12 cellular contexts compared by ENCODE assay signal in genomic region chr7:137081694-137082093, GRCh38.
A peak's percentile ranks its signal among the peaks of the same experiment; 100 is the strongest.
DNase-seq lines count a peak whose midpoint lies in the region; ATAC-seq and TF ChIP-seq lines count a peak whose summit lies in the region.
"Had no signal": no experiment of that assay in that cellular context is flagged by ENCODE, and none has a peak within 500 bp of the region (broad histone marks: within the 10 kb centered on the region; RNA-seq: fewer than 3 reads in every experiment).

No MANE protein-coding gene starts in this region.

- H3K79me2 ChIP-seq in GM23248 (ENCODE audit: insufficient read depth), result no peaks in the 10 kb centered on the region

- in situ Hi-C loops in GM23248 (cut with MboI), result no loop called here

- no peak overlapping the region for H2AFZ ChIP-seq in GM23248

- H3K4me2 ChIP-seq in GM23248 (ENCODE audit: unreplicated experiment), result peak overlapping the region; percentile 50

- H4K20me1 ChIP-seq in GM23248 (ENCODE audit: insufficient read depth), result no peaks in the 10 kb centered on the region

- H3K4me1 ChIP-seq in GM23248 (ENCODE audit: insufficient read depth) (peaks cover 35% of the 10 kb centered on the region), body of pancreas (peaks cover 8% of the 10 kb centered on the region), stomach smooth muscle (ENCODE audit: control insufficient read depth, insufficient read depth, low read length) (no peaks in the 10 kb centered on the region)
- H3K4me1 ChIP-seq in effector memory CD4-positive, alpha-beta T cell (ENCODE audit: control insufficient read depth, insufficient read depth, low read length, poor library complexity, severe bottlenecking), result no peaks in the 10 kb centered on the region

- H3K9me3 ChIP-seq in GM23248 (ENCODE audit: low read depth) (no peaks in the 10 kb centered on the region), body of pancreas (no peaks in the 10 kb centered on the region), stomach smooth muscle (ENCODE audit: control insufficient read depth in 2 of 2, low read length in 2 of 2) (no peaks in the 10 kb centered on the region)
- no peaks in the 10 kb centered on the region for H3K9me3 ChIP-seq in effector memory CD4-positive, alpha-beta T cell (ENCODE audit: control insufficient read depth, low read length)
- H3K9me3 ChIP-seq: vagina had no signal

- TF ChIP-seq POLR2A in body of pancreas (IDR thresholded peaks at IDR 0.05), result no peak

- peak overlapping the region; percentile 30; the same call in 1 of the 2 replicates for H3K27ac ChIP-seq in GM23248
- no peak overlapping the region for H3K27ac ChIP-seq in body of pancreas
- H3K27ac ChIP-seq in stomach smooth muscle (ENCODE audit: low read length), result peak overlapping the region; percentile 49
- H3K27ac ChIP-seq in effector memory CD4-positive, alpha-beta T cell (ENCODE audit: insufficient read depth, low read length, poor library complexity, severe bottlenecking), result no peak overlapping the region
- H3K27ac ChIP-seq: vagina had no signal

- peaks cover 33% of the 10 kb centered on the region for H3F3A ChIP-seq in GM23248 (ENCODE audit: insufficient read depth)

- DNase-seq in GM23248 (peak; percentile 90), body of pancreas (peak; percentile 35 to 75 (median 58)), hepatic stellate cell (ENCODE audit: low spot score) (peak; percentile 52), GM19240 (ENCODE audit: insufficient read length, low spot score) (no peak)
- DNase-seq in activated naive CD4-positive, alpha-beta T cell treated with Interleukin-2 at 50 U/mL for 16 hours, result no peak
- DNase-seq in effector memory CD4-positive, alpha-beta T cell, result no peak
- DNase-seq: midbrain; stimulated activated CD4-positive, alpha-beta T cell treated with anti-CD3 and anti-CD28 coated beads, Interleukin-2, amount 100 ng/mL, for 48 hours had no signal

- H3K9ac ChIP-seq in GM23248 (no peak overlapping the region), stomach smooth muscle (ENCODE audit: low read length in 2 of 2) (no peak overlapping the region)

- ATAC-seq in body of pancreas (peak; percentile 77), HG02973 (IDR thresholded peaks at IDR 0.05; ENCODE audit: unreplicated experiment) (no peak)
- ATAC-seq: activated T-helper 17 cell treated with anti-CD3 and anti-CD28 coated beads, Interleukin-2, amount 50 U/mL, for 72 hours had no signal

- intact Hi-C loops in body of pancreas (cut with DNase I), result no loop called here

- no peak overlapping the region for H3K4me3 ChIP-seq in GM23248
- no peak overlapping the region for H3K4me3 ChIP-seq in body of pancreas
- H3K4me3 ChIP-seq in stomach smooth muscle (ENCODE audit: low read length in 2 of 2), result no peak overlapping the region
- no peak overlapping the region for H3K4me3 ChIP-seq in effector memory CD4-positive, alpha-beta T cell (ENCODE audit: insufficient read depth, low read depth, low read length, poor library complexity, severe bottlenecking)
- H3K4me3 ChIP-seq: vagina had no signal

- no peaks in the 10 kb centered on the region for H3K9me2 ChIP-seq in GM23248 (ENCODE audit: insufficient read depth)

- no peak for TF ChIP-seq CTCF in body of pancreas (IDR thresholded peaks at IDR 0.05)

- H3K27me3 ChIP-seq in GM23248 (replicated peaks; ENCODE audit: insufficient read depth) (no peaks in the 10 kb centered on the region), body of pancreas (no peaks in the 10 kb centered on the region), stomach smooth muscle (ENCODE audit: control insufficient read depth in 1 of 2, insufficient read depth in 2 of 2, low read length in 2 of 2) (no peaks in the 10 kb centered on the region)
- no peaks in the 10 kb centered on the region for H3K27me3 ChIP-seq in effector memory CD4-positive, alpha-beta T cell (replicated peaks; ENCODE audit: control insufficient read depth, insufficient read depth, low read length, poor library complexity, severe bottlenecking)
- H3K27me3 ChIP-seq: vagina had no signal

- H3K36me3 ChIP-seq in GM23248 (ENCODE audit: low read depth) (no peaks in the 10 kb centered on the region), body of pancreas (replicated peaks in 1 of 2; ENCODE audit: insufficient read depth in 1 of 2, low read depth in 2 of 2) (no peaks in the 10 kb centered on the region), stomach smooth muscle (ENCODE audit: control insufficient read depth in 2 of 2, insufficient read depth in 2 of 2, low read length in 2 of 2) (no peaks in the 10 kb centered on the region)
- no peaks in the 10 kb centered on the region for H3K36me3 ChIP-seq in effector memory CD4-positive, alpha-beta T cell (ENCODE audit: control insufficient read depth, insufficient read depth, low read length)
- H3K36me3 ChIP-seq: vagina had no signal

- WGBS in GM23248 (ENCODE audit: low coverage in 1 of 2, low lambda C conversion rate in 2 of 2, missing lambda C conversion rate in 2 of 2), 2 experiments, result 0% methylated on average over 1 of the region's 1 CpG
- whole genome bisulfite sequencing in body of pancreas, 2 donors, result 0 to 7% methylated on average over 1 of the region's 1 CpG

Comparison
In these comparisons a context has a peak if more than half of its experiments do, and no peak if none do; other contexts are left out.
1. DNase-seq: peak in GM23248 (single experiment), body of pancreas (4 of 4) and hepatic stellate cell (single experiment); none in GM19240 (single experiment), activated naive CD4-positive, alpha-beta T cell treated with Interleukin-2 at 50 U/mL for 16 hours (single experiment) and effector memory CD4-positive, alpha-beta T cell (0 of 3).
2. H3K27ac ChIP-seq: peak in GM23248 (single experiment) and stomach smooth muscle (single experiment); none in body of pancreas (0 of 4) and effector memory CD4-positive, alpha-beta T cell (single experiment).